Comparison of ENCODE assay signal across 1 cellular context in the genomic region with DNA sequence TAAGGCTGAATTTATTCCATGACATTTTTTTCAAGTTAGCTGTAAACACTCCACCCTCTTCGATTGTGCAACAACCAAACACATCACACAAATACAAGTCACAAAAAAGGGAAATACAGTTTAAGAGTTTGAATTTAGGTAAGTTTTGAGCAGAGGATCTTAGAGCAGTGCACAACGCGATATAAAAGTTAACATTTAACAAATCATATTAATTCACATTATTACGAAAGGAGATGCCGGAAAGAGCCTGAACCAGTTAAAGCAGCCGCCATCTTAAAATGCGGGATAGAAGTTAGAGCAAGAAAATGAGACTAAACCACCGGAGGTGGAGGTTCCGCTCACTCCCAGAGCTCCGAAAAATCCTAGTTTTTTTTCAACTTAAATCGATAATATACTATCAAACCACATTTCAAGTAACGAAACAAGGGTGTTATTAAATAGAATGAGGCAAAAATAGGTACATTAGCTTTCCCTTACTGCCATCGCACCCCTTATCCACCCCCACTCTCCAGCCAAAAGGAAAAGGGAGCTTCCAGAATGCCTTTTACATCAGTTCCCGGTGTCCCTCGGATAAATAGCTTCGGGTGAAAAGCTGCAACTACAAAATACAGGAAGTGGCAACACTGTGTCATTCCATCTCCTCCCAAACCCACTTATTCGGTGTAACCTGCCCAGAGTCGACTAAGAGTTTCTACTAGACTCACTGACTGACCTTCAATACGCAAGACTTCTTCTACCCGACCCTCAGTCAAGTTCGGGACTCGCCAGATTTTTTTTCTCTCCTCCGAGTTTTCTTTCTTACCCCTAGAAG.
TF ChIP-seq lines count a peak whose summit lies in the region.

No MANE protein-coding gene starts in this region.

TF ChIP-seq in HepG2, 621 proteins besides CTCF, POLR2A, EP300 and RAD21 (continued from another document and continues in another):
- TF ChIP-seq ARID4A (CRISPR knock-in tag; IDR thresholded peaks at IDR 0.05; ENCODE audit: borderline replicate concordance) = 0 out of 2 replicates have a peak, but pooled peaks have one; percentile 25
- 0 out of 2 replicates have a peak, but pooled peaks have one; percentile 29 for TF ChIP-seq ARNT2 (CRISPR knock-in tag; IDR thresholded peaks at IDR 0.05; ENCODE audit: low read depth)
- TF ChIP-seq GABPB1 (CRISPR knock-in tag; IDR thresholded peaks at IDR 0.05) = peak; percentile 39; the same call in 1 of the 2 replicates
- peak; percentile 58 for TF ChIP-seq SAP130 (CRISPR knock-in tag; IDR thresholded peaks at IDR 0.05; ENCODE audit: low read depth)
- TF ChIP-seq, protein P1, sequence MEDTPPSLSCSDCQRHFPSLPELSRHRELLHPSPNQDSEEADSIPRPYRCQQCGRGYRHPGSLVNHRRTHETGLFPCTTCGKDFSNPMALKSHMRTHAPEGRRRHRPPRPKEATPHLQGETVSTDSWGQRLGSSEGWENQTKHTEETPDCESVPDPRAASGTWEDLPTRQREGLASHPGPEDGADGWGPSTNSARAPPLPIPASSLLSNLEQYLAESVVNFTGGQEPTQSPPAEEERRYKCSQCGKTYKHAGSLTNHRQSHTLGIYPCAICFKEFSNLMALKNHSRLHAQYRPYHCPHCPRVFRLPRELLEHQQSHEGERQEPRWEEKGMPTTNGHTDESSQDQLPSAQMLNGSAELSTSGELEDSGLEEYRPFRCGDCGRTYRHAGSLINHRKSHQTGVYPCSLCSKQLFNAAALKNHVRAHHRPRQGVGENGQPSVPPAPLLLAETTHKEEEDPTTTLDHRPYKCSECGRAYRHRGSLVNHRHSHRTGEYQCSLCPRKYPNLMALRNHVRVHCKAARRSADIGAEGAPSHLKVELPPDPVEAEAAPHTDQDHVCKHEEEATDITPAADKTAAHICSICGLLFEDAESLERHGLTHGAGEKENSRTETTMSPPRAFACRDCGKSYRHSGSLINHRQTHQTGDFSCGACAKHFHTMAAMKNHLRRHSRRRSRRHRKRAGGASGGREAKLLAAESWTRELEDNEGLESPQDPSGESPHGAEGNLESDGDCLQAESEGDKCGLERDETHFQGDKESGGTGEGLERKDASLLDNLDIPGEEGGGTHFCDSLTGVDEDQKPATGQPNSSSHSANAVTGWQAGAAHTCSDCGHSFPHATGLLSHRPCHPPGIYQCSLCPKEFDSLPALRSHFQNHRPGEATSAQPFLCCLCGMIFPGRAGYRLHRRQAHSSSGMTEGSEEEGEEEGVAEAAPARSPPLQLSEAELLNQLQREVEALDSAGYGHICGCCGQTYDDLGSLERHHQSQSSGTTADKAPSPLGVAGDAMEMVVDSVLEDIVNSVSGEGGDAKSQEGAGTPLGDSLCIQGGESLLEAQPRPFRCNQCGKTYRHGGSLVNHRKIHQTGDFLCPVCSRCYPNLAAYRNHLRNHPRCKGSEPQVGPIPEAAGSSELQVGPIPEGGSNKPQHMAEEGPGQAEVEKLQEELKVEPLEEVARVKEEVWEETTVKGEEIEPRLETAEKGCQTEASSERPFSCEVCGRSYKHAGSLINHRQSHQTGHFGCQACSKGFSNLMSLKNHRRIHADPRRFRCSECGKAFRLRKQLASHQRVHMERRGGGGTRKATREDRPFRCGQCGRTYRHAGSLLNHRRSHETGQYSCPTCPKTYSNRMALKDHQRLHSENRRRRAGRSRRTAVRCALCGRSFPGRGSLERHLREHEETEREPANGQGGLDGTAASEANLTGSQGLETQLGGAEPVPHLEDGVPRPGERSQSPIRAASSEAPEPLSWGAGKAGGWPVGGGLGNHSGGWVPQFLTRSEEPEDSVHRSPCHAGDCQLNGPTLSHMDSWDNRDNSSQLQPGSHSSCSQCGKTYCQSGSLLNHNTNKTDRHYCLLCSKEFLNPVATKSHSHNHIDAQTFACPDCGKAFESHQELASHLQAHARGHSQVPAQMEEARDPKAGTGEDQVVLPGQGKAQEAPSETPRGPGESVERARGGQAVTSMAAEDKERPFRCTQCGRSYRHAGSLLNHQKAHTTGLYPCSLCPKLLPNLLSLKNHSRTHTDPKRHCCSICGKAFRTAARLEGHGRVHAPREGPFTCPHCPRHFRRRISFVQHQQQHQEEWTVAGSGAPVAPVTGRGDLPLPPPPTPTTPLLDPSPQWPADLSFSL (CRISPR knock-in tag; IDR thresholded peaks at IDR 0.05) = 0 out of 2 replicates have a peak, but pooled peaks have one; percentile 35
- peak; percentile 97 for TF ChIP-seq PRDM10 (CRISPR knock-in tag; IDR thresholded peaks at IDR 0.05; ENCODE audit: low read depth)
- no peak for TF ChIP-seq ZNF616 (CRISPR knock-in tag; IDR thresholded peaks at IDR 0.05; ENCODE audit: low read depth)
- TF ChIP-seq ZFYVE20 (CRISPR knock-in tag; IDR thresholded peaks at IDR 0.05; ENCODE audit: borderline replicate concordance, low read depth) = no peak
- TF ChIP-seq ZNF253 (CRISPR knock-in tag; IDR thresholded peaks at IDR 0.05; ENCODE audit: borderline replicate concordance) = no peak
- TF ChIP-seq CEBPB (IDR thresholded peaks at IDR 0.05; ENCODE audit: borderline replicate concordance, low read depth, low read length) = peak; percentile 93
- TF ChIP-seq PHF20 (CRISPR knock-in tag; IDR thresholded peaks at IDR 0.05) = peak; percentile 41; the same call in 1 of the 2 replicates
- TF ChIP-seq FOXK2 (IDR thresholded peaks at IDR 0.05) = peak; percentile 36; the same call in 1 of the 2 replicates
- TF ChIP-seq SKI (IDR thresholded peaks at IDR 0.05; ENCODE audit: partially characterized antibody) = no peak
- 0 out of 2 replicates have a peak, but pooled peaks have one; percentile 64 for TF ChIP-seq KDM5A (IDR thresholded peaks at IDR 0.05; ENCODE audit: borderline replicate concordance, low read length)
- TF ChIP-seq ATF7-NPFF (CRISPR knock-in tag; IDR thresholded peaks at IDR 0.05; ENCODE audit: low read depth) = no peak
- peak; percentile 56 for TF ChIP-seq FOXP1 (IDR thresholded peaks at IDR 0.05)
- TF ChIP-seq FOXP1 (CRISPR knock-in tag; IDR thresholded peaks at IDR 0.05) = peak; percentile 63
- TF ChIP-seq MAFK (conservative IDR thresholded peaks at IDR 0.05 in 1 of 2, IDR thresholded peaks at IDR 0.05 in 1 of 2; ENCODE audit: low read length in 2 of 2) = no peak
- TF ChIP-seq ZFAT (CRISPR knock-in tag; conservative IDR thresholded peaks at IDR 0.05) = no peak
- no peak for TF ChIP-seq RERE (CRISPR knock-in tag; IDR thresholded peaks at IDR 0.05; ENCODE audit: low read depth)
- peak; percentile 8; the same call in 1 of the 2 replicates for TF ChIP-seq SMC3 (IDR thresholded peaks at IDR 0.05; ENCODE audit: low read length)
- no peak for TF ChIP-seq PCBP1 (IDR thresholded peaks at IDR 0.05; ENCODE audit: borderline replicate concordance, low read depth, low read length)
- TF ChIP-seq, protein P2, sequence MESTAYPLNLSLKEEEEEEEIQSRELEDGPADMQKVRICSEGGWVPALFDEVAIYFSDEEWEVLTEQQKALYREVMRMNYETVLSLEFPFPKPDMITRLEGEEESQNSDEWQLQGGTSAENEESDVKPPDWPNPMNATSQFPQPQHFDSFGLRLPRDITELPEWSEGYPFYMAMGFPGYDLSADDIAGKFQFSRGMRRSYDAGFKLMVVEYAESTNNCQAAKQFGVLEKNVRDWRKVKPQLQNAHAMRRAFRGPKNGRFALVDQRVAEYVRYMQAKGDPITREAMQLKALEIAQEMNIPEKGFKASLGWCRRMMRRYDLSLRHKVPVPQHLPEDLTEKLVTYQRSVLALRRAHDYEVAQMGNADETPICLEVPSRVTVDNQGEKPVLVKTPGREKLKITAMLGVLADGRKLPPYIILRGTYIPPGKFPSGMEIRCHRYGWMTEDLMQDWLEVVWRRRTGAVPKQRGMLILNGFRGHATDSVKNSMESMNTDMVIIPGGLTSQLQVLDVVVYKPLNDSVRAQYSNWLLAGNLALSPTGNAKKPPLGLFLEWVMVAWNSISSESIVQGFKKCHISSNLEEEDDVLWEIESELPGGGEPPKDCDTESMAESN (CRISPR knock-in tag; conservative IDR thresholded peaks at IDR 0.05) = 0 out of 2 replicates have a peak, but pooled peaks have one; percentile 57
- 0 out of 2 replicates have a peak, but pooled peaks have one; percentile 25 for TF ChIP-seq POLR2G (IDR thresholded peaks at IDR 0.05; ENCODE audit: low read depth, low read length)
- TF ChIP-seq PHF5A (CRISPR knock-in tag; IDR thresholded peaks at IDR 0.05; ENCODE audit: low read depth, unreplicated experiment) = peak; percentile 9
